ENCODE assay signal across 15 cellular contexts in genomic region chr19:2079865-2080301, GRCh38. TPM values are rescaled to one million over a fixed set of nuclear protein-coding genes. Genes with fewer than 3 reads are reported as not detected.
DNase-seq lines count a peak whose midpoint lies in the region; ATAC-seq and TF ChIP-seq lines count a peak whose summit lies in the region.
"Had no signal": no experiment of that assay in that cellular context is flagged by ENCODE, and none has a peak within 500 bp of the region (broad histone marks: within the 10 kb centered on the region; RNA-seq: fewer than 3 reads in every experiment).

No MANE protein-coding gene starts in this region.

- peaks cover 50% of the 10 kb centered on the region for H3K36me3 ChIP-seq in OCI-LY1 (ENCODE audit: insufficient read depth, low read length)

- H3K9me3 Mint-ChIP-seq in activated CD4-positive, alpha-beta T cell treated with anti-CD3 and anti-CD28 coated beads, Interleukin-2, amount 10 ng/mL, durations not matched to agents 7 days and 5 days = no peaks in the 10 kb centered on the region
- H3K9me3 Mint-ChIP-seq in central memory CD8-positive, alpha-beta T cell = no peaks in the 10 kb centered on the region
- H3K9me3 Mint-ChIP-seq in stimulated activated effector memory CD8-positive, alpha-beta T cell treated with anti-CD3 and anti-CD28 coated beads, Interleukin-12 subunit alpha, Interleukin-12 subunit beta, amount 100 ng/mL, for 72 hours = no peaks in the 10 kb centered on the region

- H3K4me1 ChIP-seq in OCI-LY1 (ENCODE audit: insufficient read depth, low read length, severe bottlenecking) = peaks cover 80% of the 10 kb centered on the region

- no peaks in the 10 kb centered on the region for H3K27me3 ChIP-seq in OCI-LY1 (ENCODE audit: insufficient read depth, low read length)
- H3K27me3 ChIP-seq: esophagus squamous epithelium, heart right ventricle had no signal

- peaks cover 41% of the 10 kb centered on the region for H3K4me1 Mint-ChIP-seq in activated CD4-positive, alpha-beta T cell treated with anti-CD3 and anti-CD28 coated beads, Interleukin-2, amount 10 ng/mL, durations not matched to agents 7 days and 5 days
- peaks cover 44% of the 10 kb centered on the region for H3K4me1 Mint-ChIP-seq in central memory CD8-positive, alpha-beta T cell
- peaks cover 35% of the 10 kb centered on the region for H3K4me1 Mint-ChIP-seq in stimulated activated effector memory CD8-positive, alpha-beta T cell treated with anti-CD3 and anti-CD28 coated beads, Interleukin-12 subunit alpha, Interleukin-12 subunit beta, amount 100 ng/mL, for 72 hours

- H3K9me2 ChIP-seq in OCI-LY1 (ENCODE audit: low read depth, low read length) = no peaks in the 10 kb centered on the region

- POLR2A ChIA-PET in activated CD4-positive, alpha-beta T cell treated with anti-CD3 and anti-CD28 coated beads, Interleukin-2, amount 10 ng/mL, durations not matched to agents 7 days and 5 days (lab: Charles Lee) = no interaction called here

- peak overlapping the region; percentile 73 for H3K27ac ChIP-seq in OCI-LY1 (ENCODE audit: low read depth, low read length, poor library complexity, severe bottlenecking)
- H3K27ac ChIP-seq: heart right ventricle had no signal

- no peak overlapping the region; the same call in 1 of the 2 replicates for H3K4me2 ChIP-seq in OCI-LY1 (ENCODE audit: low read length)

- no peak overlapping the region for H2AFZ ChIP-seq in OCI-LY1 (ENCODE audit: low read length)

- H3K9me3 ChIP-seq in OCI-LY1 (ENCODE audit: low read length) = no peaks in the 10 kb centered on the region
- H3K9me3 ChIP-seq: esophagus squamous epithelium, heart right ventricle, mucosa of descending colon had no signal

- H3K27ac Mint-ChIP-seq in activated CD4-positive, alpha-beta T cell treated with anti-CD3 and anti-CD28 coated beads, Interleukin-2, amount 10 ng/mL, durations not matched to agents 7 days and 5 days = peak overlapping the region; percentile 98
- peak overlapping the region; percentile 98 for H3K27ac Mint-ChIP-seq in central memory CD8-positive, alpha-beta T cell (ENCODE audit: low read depth)
- H3K27ac Mint-ChIP-seq in stimulated activated effector memory CD8-positive, alpha-beta T cell treated with anti-CD3 and anti-CD28 coated beads, Interleukin-12 subunit alpha, Interleukin-12 subunit beta, amount 100 ng/mL, for 72 hours = peak overlapping the region; percentile 97

- H3K4me3 Mint-ChIP-seq in activated CD4-positive, alpha-beta T cell treated with anti-CD3 and anti-CD28 coated beads, Interleukin-2, amount 10 ng/mL, durations not matched to agents 7 days and 5 days = peak overlapping the region; percentile 99
- peak overlapping the region; percentile 95 for H3K4me3 Mint-ChIP-seq in central memory CD8-positive, alpha-beta T cell
- H3K4me3 Mint-ChIP-seq in stimulated activated effector memory CD8-positive, alpha-beta T cell treated with anti-CD3 and anti-CD28 coated beads, Interleukin-12 subunit alpha, Interleukin-12 subunit beta, amount 100 ng/mL, for 72 hours = peak overlapping the region; percentile 96

- CTCF ChIA-PET in activated CD4-positive, alpha-beta T cell treated with anti-CD3 and anti-CD28 coated beads, Interleukin-2, amount 10 ng/mL, durations not matched to agents 7 days and 5 days (lab: Charles Lee) = interaction anchor here (1.3 kb wide), 1 partner anchor 14 kb away, joined by 3 read pairs; no protein-coding TSS in a partner anchor

- DNase-seq in activated CD4-positive, alpha-beta T cell treated with anti-CD3 and anti-CD28 coated beads, Interleukin-2, amount 10 ng/mL, durations not matched to agents 7 days and 5 days = no peak
- no peak for DNase-seq in activated CD4-positive, alpha-beta T cell treated with anti-CD3 and anti-CD28 coated beads for 1 hour
- DNase-seq in central memory CD8-positive, alpha-beta T cell (ENCODE audit: low spot score in 2 of 2) = no peak
- DNase-seq in stimulated activated effector memory CD8-positive, alpha-beta T cell treated with anti-CD3 and anti-CD28 coated beads, Interleukin-12 subunit alpha, Interleukin-12 subunit beta, amount 100 ng/mL, for 72 hours (ENCODE audit: low spot score in 2 of 2) = no peak
- DNase-seq in GM03348 (ENCODE audit: low spot score) (no peak), GM13977 (ENCODE audit: low spot score) (no peak)
- DNase-seq: dermis blood vessel endothelial cell, esophagus squamous epithelium, GDM1, heart right ventricle, NCI-H1694 treated with DMSO at 0.1 percent for 48 hours, NCI-H446 treated with DMSO at 0.1 percent for 48 hours had no signal

- in situ Hi-C loops in GM13977 (cut with MboI; ENCODE audit: low pct_unique_long_range_greater_than_20kb, low sequenced_read_pairs, unreplicated experiment) = no loop called here

- H4K20me1 ChIP-seq in OCI-LY1 (ENCODE audit: insufficient read depth, low read length) = no peaks in the 10 kb centered on the region

- no peak overlapping the region for H3K9ac ChIP-seq in OCI-LY1 (ENCODE audit: low read length)

- no peak for ATAC-seq in central memory CD8-positive, alpha-beta T cell (replicated peaks; ENCODE audit: extremely low read depth, poor library complexity, severe bottlenecking)
- no peak for ATAC-seq in stimulated activated effector memory CD8-positive, alpha-beta T cell treated with anti-CD3 and anti-CD28 coated beads, Interleukin-12 subunit alpha, Interleukin-12 subunit beta, amount 100 ng/mL, for 72 hours
- ATAC-seq in HG03135 (IDR thresholded peaks at IDR 0.05; ENCODE audit: unreplicated experiment) = no peak
- ATAC-seq: heart right ventricle, mucosa of descending colon had no signal

- H3K4me3 ChIP-seq in OCI-LY1 (ENCODE audit: low read depth, low read length, poor library complexity, severe bottlenecking) = no peak overlapping the region
- H3K4me3 ChIP-seq: esophagus squamous epithelium, heart right ventricle, mucosa of descending colon had no signal

- peaks cover 88% of the 10 kb centered on the region for H3K36me3 Mint-ChIP-seq in activated CD4-positive, alpha-beta T cell treated with anti-CD3 and anti-CD28 coated beads, Interleukin-2, amount 10 ng/mL, durations not matched to agents 7 days and 5 days (ENCODE audit: low read depth)
- peaks cover 94% of the 10 kb centered on the region for H3K36me3 Mint-ChIP-seq in central memory CD8-positive, alpha-beta T cell (ENCODE audit: insufficient read depth)
- H3K36me3 Mint-ChIP-seq in stimulated activated effector memory CD8-positive, alpha-beta T cell treated with anti-CD3 and anti-CD28 coated beads, Interleukin-12 subunit alpha, Interleukin-12 subunit beta, amount 100 ng/mL, for 72 hours = peaks cover 100% of the 10 kb centered on the region

- H3K79me2 ChIP-seq in OCI-LY1 (ENCODE audit: insufficient read depth, low read length) = peaks cover 5% of the 10 kb centered on the region; the same call in 1 of the 2 replicates

- no peak for TF ChIP-seq CTCF in OCI-LY1 (IDR thresholded peaks at IDR 0.05; ENCODE audit: low read length)
- no peak for TF ChIP-seq CTCF in GM13977 (IDR thresholded peaks at IDR 0.05; ENCODE audit: extremely low read depth, insufficient read depth, missing control alignments)

- H3K27me3 Mint-ChIP-seq in activated CD4-positive, alpha-beta T cell treated with anti-CD3 and anti-CD28 coated beads, Interleukin-2, amount 10 ng/mL, durations not matched to agents 7 days and 5 days = no peaks in the 10 kb centered on the region
- H3K27me3 Mint-ChIP-seq in central memory CD8-positive, alpha-beta T cell = no peaks in the 10 kb centered on the region

- H3F3A ChIP-seq in OCI-LY1 (ENCODE audit: insufficient read depth, low read length) = no peaks in the 10 kb centered on the region

RNA-seq across cellular contexts. Expression of gene MOB3A, which starts 16.2 kb away (rescaled TPM):
- 100 to 1,000 TPM; 217 to 239 TPM for total RNA-seq in activated CD4-positive, alpha-beta T cell treated with anti-CD3 and anti-CD28 coated beads, Interleukin-2, amount 10 ng/mL, durations not matched to agents 7 days and 5 days

RNA-seq across cellular contexts. Expression of gene IZUMO4, which starts 16.8 kb away (rescaled TPM):
- 1 to 10 TPM; 7.5 to 9.9 TPM for total RNA-seq in activated CD4-positive, alpha-beta T cell treated with anti-CD3 and anti-CD28 coated beads, Interleukin-2, amount 10 ng/mL, durations not matched to agents 7 days and 5 days

RNA-seq across cellular contexts. Expression of gene MKNK2, which starts 28.8 kb away (rescaled TPM):
- total RNA-seq in activated CD4-positive, alpha-beta T cell treated with anti-CD3 and anti-CD28 coated beads, Interleukin-2, amount 10 ng/mL, durations not matched to agents 7 days and 5 days = 100 to 1,000 TPM; 198 to 228 TPM
